ENCODE assay signal across 22 cellular contexts in genomic region chr4:88645994-88646393, GRCh38. TPM values are rescaled to one million over a fixed set of nuclear protein-coding genes. Genes with fewer than 3 reads are reported as not detected.
DNase-seq lines count a peak whose midpoint lies in the region; ATAC-seq and TF ChIP-seq lines count a peak whose summit lies in the region.
"Had no signal": no experiment of that assay in that cellular context is flagged by ENCODE, and none has a peak within 500 bp of the region (broad histone marks: within the 10 kb centered on the region; RNA-seq: fewer than 3 reads in every experiment).

No MANE protein-coding gene starts in this region.

- intact Hi-C loops in mammary epithelial cell (cut with micrococcal nuclease): no loop called here

- H3K36me3 Mint-ChIP-seq in activated T-cell treated with anti-CD3 and anti-CD28 coated beads, Interleukin-2, amount 50 U/mL, for 24 hours (ENCODE audit: low read depth): peaks cover 8% of the 10 kb centered on the region
- H3K36me3 Mint-ChIP-seq in activated T-helper 17 cell treated with anti-CD3 and anti-CD28 coated beads, Interleukin-2, amount 50 U/mL, for 72 hours (ENCODE audit: low read depth): peaks cover 17% of the 10 kb centered on the region
- peaks cover 4% of the 10 kb centered on the region for H3K36me3 Mint-ChIP-seq in stimulated activated effector memory CD8-positive, alpha-beta T cell treated with anti-CD3 and anti-CD28 coated beads, Interleukin-12 subunit alpha, Interleukin-12 subunit beta, amount 100 ng/mL, for 72 hours

- dilution Hi-C loops in mammary epithelial cell (cut with HindIII; ENCODE audit: low sequenced_read_pairs): no loop called here

- in situ Hi-C loops in mammary epithelial cell (cut with MboI; ENCODE audit: low sequenced_read_pairs in 2 of 2): no loop called here

- ATAC-seq in activated T-helper 17 cell treated with anti-CD3 and anti-CD28 coated beads, Interleukin-2, amount 50 U/mL, for 72 hours (replicated peaks): peak; percentile 44
- ATAC-seq in stimulated activated effector memory CD8-positive, alpha-beta T cell treated with anti-CD3 and anti-CD28 coated beads, Interleukin-12 subunit alpha, Interleukin-12 subunit beta, amount 100 ng/mL, for 72 hours: peak; percentile 53
- ATAC-seq: K562, Panc1 had no signal

- WGBS in mammary epithelial cell (ENCODE audit: low coverage, missing lambda C conversion rate): 100% methylated on average over 1 of the region's 1 CpG

- no peaks in the 10 kb centered on the region for H3K27me3 Mint-ChIP-seq in activated T-cell treated with anti-CD3 and anti-CD28 coated beads, Interleukin-2, amount 50 U/mL, for 24 hours
- H3K27me3 Mint-ChIP-seq in activated T-helper 17 cell treated with anti-CD3 and anti-CD28 coated beads, Interleukin-2, amount 50 U/mL, for 72 hours: no peaks in the 10 kb centered on the region

- H3K27me3 ChIP-seq in HUES48 (ENCODE audit: control insufficient read depth, insufficient read depth, low read length): no peaks in the 10 kb centered on the region
- H3K27me3 ChIP-seq in mammary epithelial cell (ENCODE audit: insufficient read depth, low read length): no peaks in the 10 kb centered on the region

- no peak for TF ChIP-seq CTCF in mammary epithelial cell (conservative IDR thresholded peaks at IDR 0.05 in 1 of 2, IDR thresholded peaks at IDR 0.05 in 1 of 2; ENCODE audit: extremely low read depth in 1 of 2, insufficient read depth in 1 of 2, low read depth in 1 of 2, low read length in 2 of 2)

- H3K4me2 ChIP-seq in mammary epithelial cell (ENCODE audit: insufficient read depth, low read depth, low read length): no peak overlapping the region

- no peak for DNase-seq in activated T-cell treated with anti-CD3 and anti-CD28 coated beads, Interleukin-2, amount 50 U/mL, for 24 hours
- DNase-seq in activated T-cell treated with anti-CD3 and anti-CD28 coated beads, Interleukin-2, amount 50 U/mL, for 48 hours: no peak
- no peak for DNase-seq in stimulated activated effector memory CD8-positive, alpha-beta T cell treated with anti-CD3 and anti-CD28 coated beads, Interleukin-12 subunit alpha, Interleukin-12 subunit beta, amount 100 ng/mL, for 72 hours (ENCODE audit: low spot score in 2 of 2)
- no peak for DNase-seq in stimulated activated CD4-positive, alpha-beta T cell treated with anti-CD3 and anti-CD28 coated beads, Interleukin-1b, Interleukin-23, amount 100 ng/mL, for 48 hours
- no peak for DNase-seq in mammary epithelial cell
- DNase-seq: Kasumi-1, NCI-H1092 treated with DMSO at 0.1 percent for 48 hours, NCI-H1436, NCI-H187, NCI-H2081 treated with DMSO at 0.1 percent for 48 hours, NCI-H2171, NCI-H226, NCI-H510A, NCI-H69, SHP77 treated with DMSO at 0.1 percent for 48 hours had no signal

- H3K27ac ChIP-seq in HUES48 (ENCODE audit: low read depth, low read length) (peak overlapping the region; percentile 43), mammary epithelial cell (ENCODE audit: insufficient read depth, low read depth, low read length) (no peak overlapping the region)
- H3K27ac ChIP-seq: HL-60, RWPE1 had no signal

- no TSS peak for BruUV-seq in mammary epithelial cell (replicated peaks; lab: Mats Ljungman, UMichigan)

- no peak overlapping the region for H3K9ac ChIP-seq in HUES48 (ENCODE audit: low read depth, low read length)
- H3K9ac ChIP-seq in mammary epithelial cell (ENCODE audit: insufficient read depth, low read length): no peak overlapping the region

- peaks cover 67% of the 10 kb centered on the region for H3K4me1 Mint-ChIP-seq in activated T-cell treated with anti-CD3 and anti-CD28 coated beads, Interleukin-2, amount 50 U/mL, for 24 hours (ENCODE audit: low read depth)
- H3K4me1 Mint-ChIP-seq in activated T-helper 17 cell treated with anti-CD3 and anti-CD28 coated beads, Interleukin-2, amount 50 U/mL, for 72 hours: peaks cover 30% of the 10 kb centered on the region
- peaks cover 36% of the 10 kb centered on the region for H3K4me1 Mint-ChIP-seq in stimulated activated effector memory CD8-positive, alpha-beta T cell treated with anti-CD3 and anti-CD28 coated beads, Interleukin-12 subunit alpha, Interleukin-12 subunit beta, amount 100 ng/mL, for 72 hours

- peaks cover 2% of the 10 kb centered on the region for H3K9me3 Mint-ChIP-seq in activated T-cell treated with anti-CD3 and anti-CD28 coated beads, Interleukin-2, amount 50 U/mL, for 24 hours
- no peaks in the 10 kb centered on the region for H3K9me3 Mint-ChIP-seq in activated T-helper 17 cell treated with anti-CD3 and anti-CD28 coated beads, Interleukin-2, amount 50 U/mL, for 72 hours
- H3K9me3 Mint-ChIP-seq in stimulated activated effector memory CD8-positive, alpha-beta T cell treated with anti-CD3 and anti-CD28 coated beads, Interleukin-12 subunit alpha, Interleukin-12 subunit beta, amount 100 ng/mL, for 72 hours: peaks cover 3% of the 10 kb centered on the region

- H3K4me3 ChIP-seq in HUES48 (ENCODE audit: low read depth, low read length): no peak overlapping the region
- no peak overlapping the region for H3K4me3 ChIP-seq in mammary epithelial cell (replicated peaks in 1 of 3; ENCODE audit: insufficient read depth in 1 of 3, low read depth in 2 of 3, low read length in 3 of 3)
- H3K4me3 ChIP-seq: K562 had no signal

- H3K27ac Mint-ChIP-seq in activated T-cell treated with anti-CD3 and anti-CD28 coated beads, Interleukin-2, amount 50 U/mL, for 24 hours: peak overlapping the region; percentile 11
- peak overlapping the region; percentile 11 for H3K27ac Mint-ChIP-seq in activated T-helper 17 cell treated with anti-CD3 and anti-CD28 coated beads, Interleukin-2, amount 50 U/mL, for 72 hours
- H3K27ac Mint-ChIP-seq in stimulated activated effector memory CD8-positive, alpha-beta T cell treated with anti-CD3 and anti-CD28 coated beads, Interleukin-12 subunit alpha, Interleukin-12 subunit beta, amount 100 ng/mL, for 72 hours: no peak overlapping the region

- H4K20me1 ChIP-seq in mammary epithelial cell (ENCODE audit: insufficient read depth, low read length): no peaks in the 10 kb centered on the region

- H3K36me3 ChIP-seq in HUES48 (ENCODE audit: control insufficient read depth, insufficient read depth, low read length) (no peaks in the 10 kb centered on the region), mammary epithelial cell (ENCODE audit: insufficient read depth, low read length) (no peaks in the 10 kb centered on the region)

- peaks cover 13% of the 10 kb centered on the region for H3K79me2 ChIP-seq in mammary epithelial cell (ENCODE audit: insufficient read depth, low read length)

- peaks cover 39% of the 10 kb centered on the region for H3K4me1 ChIP-seq in HUES48 (ENCODE audit: control insufficient read depth, insufficient read depth, low read length)
- H3K4me1 ChIP-seq in mammary epithelial cell (ENCODE audit: insufficient read depth, low read length): peaks cover 15% of the 10 kb centered on the region

- H2AFZ ChIP-seq in mammary epithelial cell (ENCODE audit: low read depth, low read length): no peak overlapping the region

- CTCF ChIA-PET in mammary epithelial cell (lab: Charles Lee; ENCODE audit: low non-redundant PET): no interaction called here

- H3K4me3 Mint-ChIP-seq in activated T-cell treated with anti-CD3 and anti-CD28 coated beads, Interleukin-2, amount 50 U/mL, for 24 hours: no peak overlapping the region
- H3K4me3 Mint-ChIP-seq in activated T-helper 17 cell treated with anti-CD3 and anti-CD28 coated beads, Interleukin-2, amount 50 U/mL, for 72 hours: no peak overlapping the region
- H3K4me3 Mint-ChIP-seq in stimulated activated effector memory CD8-positive, alpha-beta T cell treated with anti-CD3 and anti-CD28 coated beads, Interleukin-12 subunit alpha, Interleukin-12 subunit beta, amount 100 ng/mL, for 72 hours: no peak overlapping the region

- H3K9me3 ChIP-seq in HUES48 (ENCODE audit: control insufficient read depth, insufficient read depth, low read length) (no peaks in the 10 kb centered on the region), mammary epithelial cell (replicated peaks; ENCODE audit: insufficient read depth, low read length) (no peaks in the 10 kb centered on the region)

RNA-seq across cellular contexts. Expression of gene NAP1L5, which starts 51.6 kb away (rescaled TPM):
- 1 to 10 TPM; 2.0 to 4.1 TPM for total RNA-seq in activated T-helper 17 cell treated with anti-CD3 and anti-CD28 coated beads, Interleukin-2, amount 50 U/mL, for 72 hours
- total RNA-seq in mammary epithelial cell: 1 to 10 TPM; 2.8 to 4.7 TPM
- polyA plus RNA-seq in mammary epithelial cell: 2.3 TPM
- polyA minus RNA-seq in mammary epithelial cell: 0.88 TPM
- total RNA-seq: H4 had no signal

RNA-seq across cellular contexts. Expression of gene HERC3, which starts 53.7 kb away (rescaled TPM):
- 100 to 1,000 TPM in 1 of 2 donors, 10 to 100 TPM in 1; 31.6 to 159 TPM for total RNA-seq in activated T-helper 17 cell treated with anti-CD3 and anti-CD28 coated beads, Interleukin-2, amount 50 U/mL, for 72 hours
- 10 to 100 TPM; 14.0 to 36.5 TPM for total RNA-seq in mammary epithelial cell
- polyA plus RNA-seq in mammary epithelial cell: 12.3 TPM
- 24.9 TPM for polyA minus RNA-seq in mammary epithelial cell
